In genomic region chr2:128534688-128535392, GRCh38 we compare ENCODE assay signal across 12 cellular contexts.
DNase-seq lines count a peak whose midpoint lies in the region; ATAC-seq and TF ChIP-seq lines count a peak whose summit lies in the region.
"Had no signal": no experiment of that assay in that cellular context is flagged by ENCODE, and none has a peak within 500 bp of the region (broad histone marks: within the 10 kb centered on the region; RNA-seq: fewer than 3 reads in every experiment).

No MANE protein-coding gene starts in this region.

- ATAC-seq in left lobe of liver, result peak; percentile 88
- ATAC-seq: A549 had no signal

- no peak overlapping the region for H3K27ac Mint-ChIP-seq in activated naive CD8-positive, alpha-beta T cell treated with anti-CD3 and anti-CD28 coated beads for 36 hours
- H3K27ac Mint-ChIP-seq: CD4-positive, alpha-beta memory T cell had no signal

- H3K36me3 ChIP-seq in SJSA1 (no peaks in the 10 kb centered on the region), sigmoid colon (no peaks in the 10 kb centered on the region)
- H3K36me3 ChIP-seq: BE2C, HAP-1 had no signal

- H3K4me3 ChIP-seq in SJSA1, result no peak overlapping the region
- no peak overlapping the region for H3K4me3 ChIP-seq in sigmoid colon
- H3K4me3 ChIP-seq: A549, HAP-1 had no signal

- H3K4me1 Mint-ChIP-seq in activated naive CD8-positive, alpha-beta T cell treated with anti-CD3 and anti-CD28 coated beads for 36 hours, result no peaks in the 10 kb centered on the region

- no peak for TF ChIP-seq POLR2A in sigmoid colon (IDR thresholded peaks at IDR 0.05)

- H3K27me3 ChIP-seq in SJSA1 (replicated peaks) (no peaks in the 10 kb centered on the region), sigmoid colon (no peaks in the 10 kb centered on the region)
- H3K27me3 ChIP-seq: BE2C had no signal

- DNase-seq in SJSA1 (ENCODE audit: low read depth in 1 of 2, low spot score in 2 of 2) (no peak), left lobe of liver (ENCODE audit: low spot score) (no peak), sigmoid colon (peak; percentile 4), GM10248 (ENCODE audit: extremely low spot score) (no peak), NCI-H526 (lab: John Stamatoyannopoulos, UW) (no peak)
- DNase-seq in activated naive CD8-positive, alpha-beta T cell treated with anti-CD3 and anti-CD28 coated beads for 36 hours, result no peak
- DNase-seq: BE2C; CD4-positive, alpha-beta memory T cell; DMS79 had no signal

- CTCF ChIA-PET in GM10248 (lab: Yijun Ruan, JAX), result no interaction called here

- no peak for TF ChIP-seq CTCF in sigmoid colon (IDR thresholded peaks at IDR 0.05)
- TF ChIP-seq CTCF in GM10248 (IDR thresholded peaks at IDR 0.05; ENCODE audit: control extremely low read depth, extremely low read depth, low read depth, missing control alignments), result no peak

- H3K9me3 ChIP-seq in SJSA1 (replicated peaks), result no peaks in the 10 kb centered on the region
- H3K9me3 ChIP-seq in sigmoid colon, result no peaks in the 10 kb centered on the region
- H3K9me3 ChIP-seq: A549, BE2C, HAP-1 had no signal

- H3K27me3 Mint-ChIP-seq in activated naive CD8-positive, alpha-beta T cell treated with anti-CD3 and anti-CD28 coated beads for 36 hours, result no peaks in the 10 kb centered on the region

- TF ChIP-seq EP300 in sigmoid colon (IDR thresholded peaks at IDR 0.05), result no peak

- no peaks in the 10 kb centered on the region for H3K36me3 Mint-ChIP-seq in activated naive CD8-positive, alpha-beta T cell treated with anti-CD3 and anti-CD28 coated beads for 36 hours
- H3K36me3 Mint-ChIP-seq: CD4-positive, alpha-beta memory T cell had no signal

- H3K9me3 Mint-ChIP-seq in activated naive CD8-positive, alpha-beta T cell treated with anti-CD3 and anti-CD28 coated beads for 36 hours, result no peaks in the 10 kb centered on the region
- H3K9me3 Mint-ChIP-seq: CD4-positive, alpha-beta memory T cell had no signal

- H3K4me3 Mint-ChIP-seq in activated naive CD8-positive, alpha-beta T cell treated with anti-CD3 and anti-CD28 coated beads for 36 hours, result no peak overlapping the region
- H3K4me3 Mint-ChIP-seq: CD4-positive, alpha-beta memory T cell had no signal

- POLR2A ChIA-PET in GM10248 (lab: Yijun Ruan, JAX), result no interaction called here

- H3K4me1 ChIP-seq in SJSA1 (replicated peaks) (peaks cover 71% of the 10 kb centered on the region), sigmoid colon (no peaks in the 10 kb centered on the region)
- H3K4me1 ChIP-seq: A549, BE2C, HAP-1 had no signal

- H3K27ac ChIP-seq in SJSA1 (peak overlapping the region; percentile 98), sigmoid colon (no peak overlapping the region)
- H3K27ac ChIP-seq: A549, C4-2B had no signal

- intact Hi-C loops in sigmoid colon (cut with DNase I), result no loop called here

- WGBS in sigmoid colon, 2 donors, result 79 to 88% methylated on average over 4 of the region's 4 CpGs
